ENCODE assay signal across 1 cellular context in the genomic region with DNA sequence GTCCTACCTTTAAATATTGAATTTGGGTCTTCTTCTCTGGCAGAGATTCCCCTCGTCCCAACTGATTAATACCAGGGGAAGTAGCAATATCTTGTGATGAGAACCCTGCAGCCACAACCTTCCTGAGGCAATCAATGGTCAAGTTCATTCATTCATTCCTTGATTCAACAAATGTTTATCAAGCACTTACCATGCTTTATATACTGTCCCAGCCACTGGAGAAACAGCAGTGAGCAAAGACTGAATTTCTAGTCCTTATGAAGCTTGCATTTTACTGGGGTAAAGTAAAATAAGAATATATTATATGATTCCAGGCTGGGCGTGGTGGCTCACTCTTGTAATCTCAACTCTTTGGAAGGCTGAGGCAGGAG.
TF ChIP-seq lines count a peak whose summit lies in the region.

No MANE protein-coding gene starts in this region.

TF ChIP-seq in HEK293, 187 proteins besides CTCF, POLR2A, EP300 and RAD21 (continued from another document):
- peak; percentile 46; the same call in 1 of the 2 replicates for TF ChIP-seq ZNF518A (tag by site-specific recombination; conservative IDR thresholded peaks at IDR 0.05; ENCODE audit: low read depth)
- peak; percentile 85 for TF ChIP-seq ZNF660 (tag by site-specific recombination; IDR thresholded peaks at IDR 0.05)
- TF ChIP-seq ZSCAN16 (tag by site-specific recombination; IDR thresholded peaks at IDR 0.05) = peak; percentile 72; the same call in 1 of the 2 replicates
- 0 out of 2 replicates have a peak, but pooled peaks have one; percentile 3 for TF ChIP-seq ZBTB17 (tag by site-specific recombination; IDR thresholded peaks at IDR 0.05)
- TF ChIP-seq ZNF610 (tag by site-specific recombination; IDR thresholded peaks at IDR 0.05; ENCODE audit: borderline replicate concordance) = no peak
- no peak for TF ChIP-seq ZNF707 (tag by site-specific recombination; IDR thresholded peaks at IDR 0.05)
- TF ChIP-seq ZNF324 (tag by site-specific recombination; IDR thresholded peaks at IDR 0.05) = 0 out of 2 replicates have a peak, but pooled peaks have one; percentile 13
TF ChIP-seq in HEK293: peak in this region for 8.
